8 cellular contexts compared by ENCODE assay signal in the genomic region with DNA sequence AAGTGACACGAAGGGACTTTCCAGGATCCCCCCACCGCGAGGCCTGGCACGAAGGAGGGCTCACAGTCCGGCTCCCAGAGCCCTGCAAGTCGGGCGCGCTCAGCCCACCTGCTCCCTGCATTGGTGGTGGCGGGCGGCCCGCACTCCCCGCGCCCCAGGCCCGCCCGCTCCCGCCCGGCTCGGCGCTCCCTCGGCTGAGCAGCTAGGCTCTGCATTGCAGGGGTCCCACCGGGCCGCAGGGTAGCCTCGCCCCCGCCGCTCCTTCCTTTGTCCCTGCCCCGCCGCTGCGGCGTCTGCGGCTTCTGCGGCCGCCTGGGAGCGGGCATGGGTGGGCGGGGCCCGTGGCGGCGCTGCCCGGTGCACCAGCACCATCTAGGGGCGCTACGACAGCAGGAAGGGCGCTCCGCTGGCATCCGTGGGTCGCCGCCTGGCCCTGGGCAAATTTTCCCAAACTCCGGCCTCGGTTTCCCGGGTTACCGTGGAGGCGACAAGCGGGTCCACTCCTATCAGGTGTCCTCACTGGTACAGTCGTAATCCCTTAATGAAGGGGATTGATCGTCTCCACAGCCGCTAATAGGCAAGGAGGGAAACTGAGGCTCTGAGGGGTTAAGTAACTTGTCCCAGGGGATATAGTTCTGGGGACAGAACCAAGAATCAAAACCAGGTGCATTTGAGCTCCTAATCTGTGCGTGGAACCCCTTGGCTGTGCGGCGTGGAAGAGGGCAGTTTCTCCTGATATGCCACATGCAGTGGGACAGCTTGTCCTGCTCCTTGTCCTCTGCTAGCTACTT.
DNase-seq lines count a peak whose midpoint lies in the region; ATAC-seq, FAIRE-seq and TF ChIP-seq lines count a peak whose summit lies in the region.

No MANE protein-coding gene starts in this region.

- H3K4me3 ChIP-seq in GM12864 (ENCODE audit: low read depth, low read length) = no peak overlapping the region

- TF ChIP-seq CTCF in GM12864 (IDR thresholded peaks at IDR 0.05; ENCODE audit: low read depth, low read length, missing control alignments) = peak; percentile 27

- FAIRE-seq in urothelium cell line (lab: Jason Lieb, UNC) = peak; percentile 9

- ATAC-seq in HG03095 (IDR thresholded peaks at IDR 0.05; ENCODE audit: unreplicated experiment) (no peak), HG02571 (IDR thresholded peaks at IDR 0.05; ENCODE audit: unreplicated experiment) (no peak)

- DNase-seq in 8988T (peak; percentile 65), GM12864 (ENCODE audit: low read depth) (no peak), NCI-H510A (lab: John Stamatoyannopoulos, UW) (peak; percentile 22), dermis blood vessel endothelial cell (peak; percentile 66), lung microvascular endothelial cell (ENCODE audit: low read depth in 2 of 2) (peak; percentile 42 to 59), urothelium cell line (ENCODE audit: low spot score) (peak; percentile 84)
